18 cellular contexts compared by ENCODE assay signal in genomic region chr4:168618577-168619265, GRCh38.
DNase-seq lines count a peak whose midpoint lies in the region; ATAC-seq, FAIRE-seq and TF ChIP-seq lines count a peak whose summit lies in the region.
"Had no signal": no experiment of that assay in that cellular context is flagged by ENCODE, and none has a peak within 500 bp of the region (broad histone marks: within the 10 kb centered on the region; RNA-seq: fewer than 3 reads in every experiment).

No MANE protein-coding gene starts in this region.

- peak; percentile 39 to 65 for ATAC-seq in left cardiac atrium
- no peak for ATAC-seq in activated naive CD8-positive, alpha-beta T cell treated with anti-CD3 and anti-CD28 coated beads, Interleukin-2, amount 50 U/mL, for 24 hours
- no peak for ATAC-seq in HG02759 (IDR thresholded peaks at IDR 0.05; ENCODE audit: unreplicated experiment)
- no peak for ATAC-seq in GM18907 (IDR thresholded peaks at IDR 0.05; ENCODE audit: unreplicated experiment)
- ATAC-seq: stimulated activated naive B cell treated with anti-CD40 and anti-IgM and Interleukin-4, amounts not matched to agents 10 μg/mL and 1 μg/mL and 100 μg/mL, for 72 hours had no signal

- H3K36me3 Mint-ChIP-seq in activated naive CD8-positive, alpha-beta T cell treated with anti-CD3 and anti-CD28 coated beads, Interleukin-2, amount 50 U/mL, for 24 hours (ENCODE audit: low read depth): no peaks in the 10 kb centered on the region
- H3K36me3 Mint-ChIP-seq: CD4-positive, CD25-positive, alpha-beta regulatory T cell; stimulated activated naive B cell treated with anti-CD40 and anti-IgM and Interleukin-4, amounts not matched to agents 10 μg/mL and 1 μg/mL and 100 μg/mL, for 72 hours had no signal

- no peaks in the 10 kb centered on the region for H3K27me3 ChIP-seq in stomach
- H3K27me3 ChIP-seq: colonic mucosa, esophagus squamous epithelium had no signal

- no peak overlapping the region for H3K27ac Mint-ChIP-seq in activated naive CD8-positive, alpha-beta T cell treated with anti-CD3 and anti-CD28 coated beads, Interleukin-2, amount 50 U/mL, for 24 hours
- H3K27ac Mint-ChIP-seq: CD4-positive, CD25-positive, alpha-beta regulatory T cell; stimulated activated naive B cell treated with anti-CD40 and anti-IgM and Interleukin-4, amounts not matched to agents 10 μg/mL and 1 μg/mL and 100 μg/mL, for 72 hours had no signal

- no peak for TF ChIP-seq EP300 in stomach (IDR thresholded peaks at IDR 0.05)

- no peak overlapping the region for H3K4me3 Mint-ChIP-seq in activated naive CD8-positive, alpha-beta T cell treated with anti-CD3 and anti-CD28 coated beads, Interleukin-2, amount 50 U/mL, for 24 hours
- H3K4me3 Mint-ChIP-seq: CD4-positive, CD25-positive, alpha-beta regulatory T cell; stimulated activated naive B cell treated with anti-CD40 and anti-IgM and Interleukin-4, amounts not matched to agents 10 μg/mL and 1 μg/mL and 100 μg/mL, for 72 hours had no signal

- no peaks in the 10 kb centered on the region for H3K36me3 ChIP-seq in stomach
- H3K36me3 ChIP-seq: colonic mucosa, esophagus squamous epithelium had no signal

- no peaks in the 10 kb centered on the region for H3K4me1 Mint-ChIP-seq in activated naive CD8-positive, alpha-beta T cell treated with anti-CD3 and anti-CD28 coated beads, Interleukin-2, amount 50 U/mL, for 24 hours
- H3K4me1 Mint-ChIP-seq: CD4-positive, CD25-positive, alpha-beta regulatory T cell; stimulated activated naive B cell treated with anti-CD40 and anti-IgM and Interleukin-4, amounts not matched to agents 10 μg/mL and 1 μg/mL and 100 μg/mL, for 72 hours had no signal

- H3K27me3 Mint-ChIP-seq in activated naive CD8-positive, alpha-beta T cell treated with anti-CD3 and anti-CD28 coated beads, Interleukin-2, amount 50 U/mL, for 24 hours: peaks cover 11% of the 10 kb centered on the region

- H3K9me3 ChIP-seq in stomach: no peaks in the 10 kb centered on the region
- H3K9me3 ChIP-seq: colonic mucosa, esophagus squamous epithelium had no signal

- intact Hi-C loops in left cardiac atrium (cut with DNase I): no loop called here
- intact Hi-C loops in stomach (cut with DNase I; ENCODE audit: low total_unique reads): no loop called here

- TF ChIP-seq POLR2A in stomach (IDR thresholded peaks at IDR 0.05): no peak

- DNase-seq in HTR-8/SVneo (ENCODE audit: insufficient read length, low spot score) (no peak), astrocyte of the cerebellum (ENCODE audit: low read depth) (peak; percentile 76), left cardiac atrium (no peak), skeletal muscle cell (ENCODE audit: low read depth) (peak; percentile 50), stomach (no peak)
- DNase-seq in activated naive CD8-positive, alpha-beta T cell treated with anti-CD3 and anti-CD28 coated beads, Interleukin-2, amount 50 U/mL, for 24 hours: no peak
- DNase-seq: activated naive CD4-positive, alpha-beta T cell treated with Interleukin-2 at 50 U/mL for 16 hours; CD4-positive, CD25-positive, alpha-beta regulatory T cell; colonic mucosa; esophagus squamous epithelium; H7; Karpas-422; NCI-H2029 treated with DMSO at 0.1 percent for 48 hours; NCI-H748 treated with DMSO at 0.1 percent for 48 hours; SHP77; stimulated activated naive B cell treated with anti-CD40 and anti-IgM and Interleukin-4, amounts not matched to agents 10 μg/mL and 1 μg/mL and 100 μg/mL, for 72 hours had no signal

- 72 to 83% (median 79%) methylated on average over 8 of the region's 8 CpGs for WGBS in stomach, 5 donors

- in situ Hi-C loops in astrocyte of the cerebellum (cut with HindIII; ENCODE audit: low sequenced_read_pairs): no loop called here

- FAIRE-seq in HTR-8/SVneo (lab: Jason Lieb, UNC): peak; percentile 95

- no peak for TF ChIP-seq CTCF in astrocyte of the cerebellum (IDR thresholded peaks at IDR 0.05; ENCODE audit: low read depth, low read length, missing control alignments)
- TF ChIP-seq CTCF in stomach (IDR thresholded peaks at IDR 0.05): no peak

- H3K4me3 ChIP-seq in astrocyte of the cerebellum (ENCODE audit: low read depth, low read length) (no peak overlapping the region), skeletal muscle cell (ENCODE audit: low read depth, low read length) (no peak overlapping the region), stomach (no peak overlapping the region)
- H3K4me3 ChIP-seq: colonic mucosa, esophagus squamous epithelium had no signal

- H3K4me1 ChIP-seq in stomach: no peaks in the 10 kb centered on the region
- H3K4me1 ChIP-seq: colonic mucosa had no signal

- no peak overlapping the region for H3K27ac ChIP-seq in stomach
- H3K27ac ChIP-seq: colonic mucosa, esophagus squamous epithelium had no signal

- H3K9me3 Mint-ChIP-seq in activated naive CD8-positive, alpha-beta T cell treated with anti-CD3 and anti-CD28 coated beads, Interleukin-2, amount 50 U/mL, for 24 hours: no peaks in the 10 kb centered on the region
- H3K9me3 Mint-ChIP-seq: stimulated activated naive B cell treated with anti-CD40 and anti-IgM and Interleukin-4, amounts not matched to agents 10 μg/mL and 1 μg/mL and 100 μg/mL, for 72 hours had no signal

Comparison
In these comparisons a context has a peak if more than half of its experiments do, and no peak if none do; other contexts are left out.
1. DNase-seq: peak in astrocyte of the cerebellum (single experiment) and skeletal muscle cell (single experiment); none in HTR-8/SVneo (single experiment), left cardiac atrium (single experiment), activated naive CD8-positive, alpha-beta T cell treated with anti-CD3 and anti-CD28 coated beads, Interleukin-2, amount 50 U/mL, for 24 hours (single experiment) and stomach (single experiment).
2. ATAC-seq: peak in left cardiac atrium (2 of 2); none in activated naive CD8-positive, alpha-beta T cell treated with anti-CD3 and anti-CD28 coated beads, Interleukin-2, amount 50 U/mL, for 24 hours (single experiment), HG02759 (single experiment) and GM18907 (single experiment).